In genomic region chr10:1061930-1062769, GRCh38 we compare ENCODE assay signal across 15 cellular contexts. TPM values are rescaled to one million over a fixed set of nuclear protein-coding genes. Genes with fewer than 3 reads are reported as not detected.
A peak's percentile ranks its signal among the peaks of the same experiment; 100 is the strongest.
DNase-seq lines count a peak whose midpoint lies in the region; ATAC-seq lines count a peak whose summit lies in the region.
"Had no signal": no experiment of that assay in that cellular context is flagged by ENCODE, and none has a peak within 500 bp of the region (broad histone marks: within the 10 kb centered on the region; RNA-seq: fewer than 3 reads in every experiment).

No MANE protein-coding gene starts in this region.

- peaks cover 93% of the 10 kb centered on the region for H3K4me1 Mint-ChIP-seq in stimulated activated naive CD8-positive, alpha-beta T cell treated with anti-CD3 and anti-CD28 coated beads, Interleukin-15, Interleukin-2, amounts not matched to agents 100 ng/mL and 50 ng/mL, for 24 hours (ENCODE audit: low read depth)
- peaks cover 52% of the 10 kb centered on the region for H3K4me1 Mint-ChIP-seq in activated T-helper 17 cell treated with anti-CD3 and anti-CD28 coated beads, Interleukin-2, amount 50 U/mL, for 72 hours
- H3K4me1 Mint-ChIP-seq in immature natural killer cell = peaks cover 95 to 97% of the 10 kb centered on the region in 2 donors

- no peak for DNase-seq in stimulated activated naive CD8-positive, alpha-beta T cell treated with anti-CD3 and anti-CD28 coated beads, Interleukin-15, Interleukin-2, amounts not matched to agents 100 U/mL and 50 U/mL, for 24 hours
- DNase-seq in immature natural killer cell (no peak), HuH-7.5 (ENCODE audit: low spot score) (no peak), pons (ENCODE audit: low spot score) (no peak)
- DNase-seq: effector CD4-positive, alpha-beta T cell; left ventricle myocardium superior; NCI-H69; ovary; stimulated activated CD4-positive, alpha-beta T cell treated with anti-CD3 and anti-CD28 coated beads, Interleukin-4, amount 100 ng/mL, for 4 hours had no signal

- peak overlapping the region; percentile 58 for H3K4me3 Mint-ChIP-seq in stimulated activated naive CD8-positive, alpha-beta T cell treated with anti-CD3 and anti-CD28 coated beads, Interleukin-15, Interleukin-2, amounts not matched to agents 100 ng/mL and 50 ng/mL, for 24 hours
- H3K4me3 Mint-ChIP-seq in activated T-helper 17 cell treated with anti-CD3 and anti-CD28 coated beads, Interleukin-2, amount 50 U/mL, for 72 hours = peak overlapping the region; percentile 59
- peak overlapping the region; percentile 60 to 88 (median 85) for H3K4me3 Mint-ChIP-seq in immature natural killer cell

- peaks cover 6% of the 10 kb centered on the region for H3K36me3 ChIP-seq in thymus (ENCODE audit: control insufficient read depth, insufficient read depth)
- H3K36me3 ChIP-seq: ovary had no signal

- WGBS in thymus = 67% methylated on average over 7 of the region's 7 CpGs

- ATAC-seq in stimulated activated naive CD8-positive, alpha-beta T cell treated with anti-CD3 and anti-CD28 coated beads, Interleukin-15, Interleukin-2, amounts not matched to agents 100 U/mL and 50 U/mL, for 24 hours = no peak
- ATAC-seq in activated T-helper 17 cell treated with anti-CD3 and anti-CD28 coated beads, Interleukin-2, amount 50 U/mL, for 72 hours (replicated peaks) = no peak
- no peak for ATAC-seq in GM18873 (IDR thresholded peaks at IDR 0.05; ENCODE audit: low FRiP score, unreplicated experiment)
- ATAC-seq: Right ventricle myocardium inferior had no signal

- no peaks in the 10 kb centered on the region for H3K27me3 Mint-ChIP-seq in stimulated activated naive CD8-positive, alpha-beta T cell treated with anti-CD3 and anti-CD28 coated beads, Interleukin-15, Interleukin-2, amounts not matched to agents 100 ng/mL and 50 ng/mL, for 24 hours
- no peaks in the 10 kb centered on the region for H3K27me3 Mint-ChIP-seq in activated T-helper 17 cell treated with anti-CD3 and anti-CD28 coated beads, Interleukin-2, amount 50 U/mL, for 72 hours
- peaks cover 4 to 17% (median 9%) of the 10 kb centered on the region in 3 donors for H3K27me3 Mint-ChIP-seq in immature natural killer cell (ENCODE audit: low read depth in 3 of 3)

- H3K9me3 Mint-ChIP-seq in stimulated activated naive CD8-positive, alpha-beta T cell treated with anti-CD3 and anti-CD28 coated beads, Interleukin-15, Interleukin-2, amounts not matched to agents 100 ng/mL and 50 ng/mL, for 24 hours = no peaks in the 10 kb centered on the region
- H3K9me3 Mint-ChIP-seq in activated T-helper 17 cell treated with anti-CD3 and anti-CD28 coated beads, Interleukin-2, amount 50 U/mL, for 72 hours = no peaks in the 10 kb centered on the region
- peaks cover 0 to 1% (median 0%) of the 10 kb centered on the region in 6 donors for H3K9me3 Mint-ChIP-seq in immature natural killer cell

- peak overlapping the region; percentile 66 for H3K27ac ChIP-seq in thymus (ENCODE audit: low read depth)
- H3K27ac ChIP-seq: ovary, VCaP had no signal

- peak overlapping the region; percentile 90 for H3K27ac Mint-ChIP-seq in stimulated activated naive CD8-positive, alpha-beta T cell treated with anti-CD3 and anti-CD28 coated beads, Interleukin-15, Interleukin-2, amounts not matched to agents 100 ng/mL and 50 ng/mL, for 24 hours
- peak overlapping the region; percentile 60 for H3K27ac Mint-ChIP-seq in activated T-helper 17 cell treated with anti-CD3 and anti-CD28 coated beads, Interleukin-2, amount 50 U/mL, for 72 hours
- peak overlapping the region; percentile 85 to 96 (median 93) for H3K27ac Mint-ChIP-seq in immature natural killer cell

- no peaks in the 10 kb centered on the region for H3K9me3 ChIP-seq in thymus (ENCODE audit: control insufficient read depth)
- H3K9me3 ChIP-seq: ovary had no signal

- H3K4me3 ChIP-seq in thymus (ENCODE audit: low read length) = no peak overlapping the region
- H3K4me3 ChIP-seq: ovary had no signal

- peaks cover 26% of the 10 kb centered on the region for H3K4me1 ChIP-seq in thymus (ENCODE audit: control insufficient read depth, insufficient read depth, low read length)

- H3K27me3 ChIP-seq in thymus (ENCODE audit: control insufficient read depth, insufficient read depth) = no peaks in the 10 kb centered on the region
- H3K27me3 ChIP-seq: ovary had no signal

- H3K36me3 Mint-ChIP-seq in stimulated activated naive CD8-positive, alpha-beta T cell treated with anti-CD3 and anti-CD28 coated beads, Interleukin-15, Interleukin-2, amounts not matched to agents 100 ng/mL and 50 ng/mL, for 24 hours (ENCODE audit: low read depth) = peaks cover 16% of the 10 kb centered on the region
- peaks cover 46% of the 10 kb centered on the region for H3K36me3 Mint-ChIP-seq in activated T-helper 17 cell treated with anti-CD3 and anti-CD28 coated beads, Interleukin-2, amount 50 U/mL, for 72 hours (ENCODE audit: low read depth)
- peaks cover 0 to 9% (median 2%) of the 10 kb centered on the region in 3 donors for H3K36me3 Mint-ChIP-seq in immature natural killer cell

RNA-seq across cellular contexts. Expression of gene WDR37, which starts 6.0 kb away (rescaled TPM):
- 10 to 100 TPM; 23.8 to 31.3 TPM for total RNA-seq in activated T-helper 17 cell treated with anti-CD3 and anti-CD28 coated beads, Interleukin-2, amount 50 U/mL, for 72 hours
- 10 to 100 TPM; 16.7 to 32.2 (median 26.5) TPM for polyA plus RNA-seq in immature natural killer cell
- polyA plus RNA-seq in thymus = 14.0 TPM

RNA-seq across cellular contexts. Expression of gene IDI1, which starts 13.2 kb away (rescaled TPM):
- 10 to 100 TPM; 59.0 to 87.9 TPM for total RNA-seq in activated T-helper 17 cell treated with anti-CD3 and anti-CD28 coated beads, Interleukin-2, amount 50 U/mL, for 72 hours
- polyA plus RNA-seq in immature natural killer cell (100 to 1,000 TPM in 1 of 3 donors, 10 to 100 TPM in 2; 62.3 to 113 (median 95.9) TPM), thymus (44.6 TPM)

RNA-seq across cellular contexts. Expression of gene IDI2, which starts 36.5 kb away (rescaled TPM):
- total RNA-seq in activated T-helper 17 cell treated with anti-CD3 and anti-CD28 coated beads, Interleukin-2, amount 50 U/mL, for 72 hours = under 1 TPM in 1 of 2 donors, not detected in 1; 0.26 TPM
- polyA plus RNA-seq in immature natural killer cell (under 1 TPM in 1 of 3 donors, not detected in 2; 0.19 TPM), thymus (0.14 TPM)
- total RNA-seq: left ventricle myocardium superior, ovary had no signal
- polyA plus RNA-seq: ovary had no signal
